10 cellular contexts compared by ENCODE assay signal in genomic region chr1:204130989-204131892, GRCh38. TPM values are rescaled to one million over a fixed set of nuclear protein-coding genes. Genes with fewer than 3 reads are reported as not detected.
DNase-seq lines count a peak whose midpoint lies in the region; ATAC-seq and TF ChIP-seq lines count a peak whose summit lies in the region.
"Had no signal": no experiment of that assay in that cellular context is flagged by ENCODE, and none has a peak within 500 bp of the region (broad histone marks: within the 10 kb centered on the region; RNA-seq: fewer than 3 reads in every experiment).

No MANE protein-coding gene starts in this region.

- TF ChIP-seq CTCF in fibroblast of mammary gland (conservative IDR thresholded peaks at IDR 0.05; ENCODE audit: control insufficient read depth, insufficient read depth, low read depth, low read length) (peak; percentile 9), retinal pigment epithelial cell (conservative IDR thresholded peaks at IDR 0.05; ENCODE audit: low read depth, low read length) (peak; percentile 20)
- TF ChIP-seq CTCF in CD4-positive, alpha-beta T cell (IDR thresholded peaks at IDR 0.05), result no peak

- peaks cover 9% of the 10 kb centered on the region for H3K4me1 Mint-ChIP-seq in CD4-positive, alpha-beta T cell (ENCODE audit: low read depth)

- CTCF ChIA-PET in CD4-positive, alpha-beta T cell (lab: Charles Lee), result no interaction called here

- H3K9ac ChIP-seq in GM23248, result peak overlapping the region; percentile 75

- POLR2A ChIA-PET in CD4-positive, alpha-beta T cell (lab: Charles Lee), result no interaction called here

- H3K9me2 ChIP-seq in GM23248 (ENCODE audit: insufficient read depth), result no peaks in the 10 kb centered on the region

- 29 to 31% methylated on average over 11 of the region's 11 CpGs for whole genome bisulfite sequencing in GM23248 (ENCODE audit: low coverage in 1 of 2, low lambda C conversion rate in 2 of 2, missing lambda C conversion rate in 2 of 2), 2 experiments

- H3K36me3 ChIP-seq in GM23248 (ENCODE audit: low read depth), result no peaks in the 10 kb centered on the region

- ATAC-seq in CD4-positive, alpha-beta T cell (ENCODE audit: poor library complexity), result no peak
- ATAC-seq in HG02759 (IDR thresholded peaks at IDR 0.05; ENCODE audit: unreplicated experiment) (no peak), GM21529 (IDR thresholded peaks at IDR 0.05; ENCODE audit: unreplicated experiment) (no peak)
- ATAC-seq: activated CD4-positive, CD25-positive, alpha-beta regulatory T cell treated with anti-CD3 and anti-CD28 coated beads, Interleukin-2, amount 50 U/mL, for 24 hours; naive thymus-derived CD4-positive, alpha-beta T cell had no signal

- H3K4me2 ChIP-seq in GM23248 (ENCODE audit: unreplicated experiment), result peak overlapping the region; percentile 70

- H3F3A ChIP-seq in GM23248 (ENCODE audit: insufficient read depth), result peaks cover 29% of the 10 kb centered on the region

- no peaks in the 10 kb centered on the region for H3K9me3 ChIP-seq in GM23248 (ENCODE audit: low read depth)
- no peaks in the 10 kb centered on the region for H3K9me3 ChIP-seq in CD4-positive, alpha-beta T cell (ENCODE audit: control insufficient read depth, low read length)

- H3K27me3 ChIP-seq in GM23248 (replicated peaks; ENCODE audit: insufficient read depth), result no peaks in the 10 kb centered on the region
- H3K27me3 ChIP-seq in CD4-positive, alpha-beta T cell (ENCODE audit: control insufficient read depth, insufficient read depth, low read length), result no peaks in the 10 kb centered on the region

- H3K4me1 ChIP-seq in GM23248 (ENCODE audit: insufficient read depth), result peaks cover 34% of the 10 kb centered on the region

- no peaks in the 10 kb centered on the region for H3K9me3 Mint-ChIP-seq in CD4-positive, alpha-beta T cell
- H3K9me3 Mint-ChIP-seq: naive thymus-derived CD4-positive, alpha-beta T cell had no signal

- no peak overlapping the region for H3K27ac Mint-ChIP-seq in CD4-positive, alpha-beta T cell
- H3K27ac Mint-ChIP-seq: naive thymus-derived CD4-positive, alpha-beta T cell had no signal

- no peaks in the 10 kb centered on the region for H3K79me2 ChIP-seq in GM23248 (ENCODE audit: insufficient read depth)

- H3K4me3 Mint-ChIP-seq in CD4-positive, alpha-beta T cell, result no peak overlapping the region
- H3K4me3 Mint-ChIP-seq: naive thymus-derived CD4-positive, alpha-beta T cell had no signal

- H3K27me3 Mint-ChIP-seq in CD4-positive, alpha-beta T cell, result no peaks in the 10 kb centered on the region
- H3K27me3 Mint-ChIP-seq: naive thymus-derived CD4-positive, alpha-beta T cell had no signal

- no peaks in the 10 kb centered on the region for H3K36me3 Mint-ChIP-seq in CD4-positive, alpha-beta T cell (ENCODE audit: low read depth)
- H3K36me3 Mint-ChIP-seq: naive thymus-derived CD4-positive, alpha-beta T cell had no signal

- H3K4me3 ChIP-seq in GM23248 (no peak overlapping the region), fibroblast of mammary gland (ENCODE audit: control insufficient read depth, low read depth, low read length) (no peak overlapping the region), retinal pigment epithelial cell (ENCODE audit: low read length) (no peak overlapping the region)

- no peaks in the 10 kb centered on the region for H4K20me1 ChIP-seq in GM23248 (ENCODE audit: insufficient read depth)

- H3K27ac ChIP-seq in GM23248, result peak overlapping the region; percentile 86
- H3K27ac ChIP-seq in CD4-positive, alpha-beta T cell (ENCODE audit: low read depth, low read length), result no peak overlapping the region

- intact Hi-C loops in CD4-positive, alpha-beta T cell (cut with DNase I, micrococcal nuclease), result loop anchor here in 1 of 2 experiments (1.0 kb wide), 1 partner anchor 265 kb away; no protein-coding TSS in a partner anchor

- in situ Hi-C loops in GM23248 (cut with MboI), result no loop called here

- peak overlapping the region; percentile 76 for H2AFZ ChIP-seq in GM23248

- DNase-seq in GM23248, result peak; percentile 94
- DNase-seq in T1000 (lab: John Stamatoyannopoulos, UW), result peak; percentile 91
- peak; percentile 88 for DNase-seq in fibroblast of mammary gland (ENCODE audit: low read depth)
- DNase-seq in retinal pigment epithelial cell (ENCODE audit: low read depth), result peak; percentile 41
- DNase-seq in CD4-positive, alpha-beta T cell, result no peak
- DNase-seq in GM19240 (ENCODE audit: insufficient read length, low spot score), result no peak
- DNase-seq: naive thymus-derived CD4-positive, alpha-beta T cell had no signal

RNA-seq across cellular contexts. Expression of gene ETNK2, which starts 20.6 kb away (rescaled TPM):
- 4.2 and 6.1 TPM in 2 replicates for total RNA-seq in GM23248 (2014; rRNA removed; shearing (Covaris generic))
- polyA plus RNA-seq in GM23248 (2016; fragmentation: Nextera tagmentation; extraction: Ambion mirVana), result 5.0 and 5.2 TPM in 2 replicates
- 10 to 100 TPM; 11.7 to 12.9 TPM for total RNA-seq in CD4-positive, alpha-beta T cell

RNA-seq across cellular contexts. Expression of gene REN, which starts 34.9 kb away (rescaled TPM):
- not detected in 2 replicates for total RNA-seq in GM23248 (2014; rRNA removed; shearing (Covaris generic))
- polyA plus RNA-seq in GM23248 (2016; fragmentation: Nextera tagmentation; extraction: Ambion mirVana), result not detected in 2 replicates
- not detected for total RNA-seq in CD4-positive, alpha-beta T cell
- total RNA-seq: naive thymus-derived CD4-positive, alpha-beta T cell had no signal
- polyA plus RNA-seq: naive thymus-derived CD4-positive, alpha-beta T cell had no signal

RNA-seq across cellular contexts. Expression of gene SOX13, which starts 58.3 kb away (rescaled TPM):
- total RNA-seq in GM23248 (2014; rRNA removed; shearing (Covaris generic)), result 5.5 and 5.8 TPM in 2 replicates
- polyA plus RNA-seq in GM23248 (2016; fragmentation: Nextera tagmentation; extraction: Ambion mirVana), result 3.0 and 3.1 TPM in 2 replicates
- total RNA-seq in CD4-positive, alpha-beta T cell, result 1 to 10 TPM; 1.8 to 1.9 TPM
- polyA plus RNA-seq: naive thymus-derived CD4-positive, alpha-beta T cell had no signal

Comparison
In these comparisons a context has a peak if more than half of its experiments do, and no peak if none do; other contexts are left out.
1. DNase-seq: peak in GM23248 (single experiment), T1000 (single experiment), fibroblast of mammary gland (single experiment) and retinal pigment epithelial cell (single experiment); none in CD4-positive, alpha-beta T cell (0 of 10) and GM19240 (single experiment).